19 cellular contexts compared by ENCODE assay signal in genomic region chr11:102155676-102156075, GRCh38. TPM values are rescaled to one million over a fixed set of nuclear protein-coding genes. Genes with fewer than 3 reads are reported as not detected.
A peak's percentile ranks its signal among the peaks of the same experiment; 100 is the strongest.
DNase-seq lines count a peak whose midpoint lies in the region; ATAC-seq, FAIRE-seq and TF ChIP-seq lines count a peak whose summit lies in the region.
"Had no signal": no experiment of that assay in that cellular context is flagged by ENCODE, and none has a peak within 500 bp of the region (broad histone marks: within the 10 kb centered on the region; RNA-seq: fewer than 3 reads in every experiment).

No MANE protein-coding gene starts in this region.

- dilution Hi-C loops in keratinocyte (cut with MboI; ENCODE audit: extremely low pct_ligation_motif_present, low sequenced_read_pairs) = no loop called here

- peaks cover 44% of the 10 kb centered on the region for H3K4me1 ChIP-seq in RWPE2 (ENCODE audit: insufficient read depth, poor library complexity, severe bottlenecking)
- peaks cover 30% of the 10 kb centered on the region for H3K4me1 ChIP-seq in keratinocyte (ENCODE audit: control insufficient read depth, extremely low read depth, insufficient read depth, low read length)
- peaks cover 19 to 49% (median 21%) of the 10 kb centered on the region in 3 donors for H3K4me1 ChIP-seq in skeletal muscle tissue (ENCODE audit: control insufficient read depth in 3 of 3, insufficient read depth in 3 of 3, low read length in 3 of 3)

- H3K9me1 ChIP-seq in keratinocyte (ENCODE audit: control insufficient read depth, extremely low read depth, insufficient read depth, low read length) = no peaks in the 10 kb centered on the region

- H3K27ac ChIP-seq in RWPE2 (ENCODE audit: poor library complexity, severe bottlenecking) (peak overlapping the region; percentile 42), keratinocyte (ENCODE audit: control insufficient read depth, insufficient read depth, low read length) (peak overlapping the region; percentile 28), skeletal muscle tissue (ENCODE audit: low read depth, low read length) (peak overlapping the region; percentile 70)
- H3K27ac ChIP-seq: adrenal gland, C4-2B, neural progenitor cell had no signal

- H3K27me3 ChIP-seq in RWPE2 (ENCODE audit: insufficient read depth, poor library complexity, severe bottlenecking) (no peaks in the 10 kb centered on the region), keratinocyte (ENCODE audit: control insufficient read depth, extremely low read depth, insufficient read depth, low read length) (no peaks in the 10 kb centered on the region), skeletal muscle tissue (ENCODE audit: control insufficient read depth in 3 of 3, insufficient read depth in 3 of 3, low read length in 3 of 3) (no peaks in the 10 kb centered on the region)
- H3K27me3 ChIP-seq: adrenal gland, neural progenitor cell had no signal

- H3K4me3 ChIP-seq in RWPE2 (ENCODE audit: severe bottlenecking) (no peak overlapping the region), keratinocyte (ENCODE audit: control insufficient read depth in 2 of 3, extremely low read depth in 1 of 3, insufficient read depth in 2 of 3, low read depth in 1 of 3, low read length in 3 of 3) (no peak overlapping the region), skeletal muscle tissue (ENCODE audit: low read length in 3 of 3) (no peak overlapping the region)
- H3K4me3 ChIP-seq: adrenal gland, HAP-1, neural progenitor cell had no signal

- no peaks in the 10 kb centered on the region for H3K9me3 ChIP-seq in RWPE2 (ENCODE audit: severe bottlenecking)
- no peaks in the 10 kb centered on the region for H3K9me3 ChIP-seq in keratinocyte (ENCODE audit: control insufficient read depth, low read depth, low read length)
- H3K9me3 ChIP-seq in skeletal muscle tissue (ENCODE audit: control insufficient read depth in 3 of 3, low read length in 3 of 3) = no peaks in the 10 kb centered on the region
- H3K9me3 ChIP-seq: adrenal gland, HAP-1 had no signal

- no peak overlapping the region; the same call in 1 of the 2 replicates for H3K4me3 Mint-ChIP-seq in HFFc6
- H3K4me3 Mint-ChIP-seq: neural progenitor cell had no signal

- H3K9ac ChIP-seq in keratinocyte (ENCODE audit: control insufficient read depth, extremely low read depth, insufficient read depth, low read length) (no peak overlapping the region), skeletal muscle tissue (ENCODE audit: low read depth in 1 of 3, low read length in 3 of 3) (no peak overlapping the region)
- H3K9ac ChIP-seq: neural progenitor cell had no signal

- no peak overlapping the region for H2AFZ ChIP-seq in keratinocyte (ENCODE audit: control insufficient read depth, low read length)
- H2AFZ ChIP-seq: neural progenitor cell had no signal

- TF ChIP-seq CTCF in HFFc6 (IDR thresholded peaks at IDR 0.05) (no peak), RWPE2 (IDR thresholded peaks at IDR 0.05; ENCODE audit: poor library complexity, severe bottlenecking) (no peak), keratinocyte (optimal IDR thresholded peaks at IDR 0.05 in 1 of 3, IDR thresholded peaks at IDR 0.05 in 1 of 3, conservative IDR thresholded peaks at IDR 0.05 in 1 of 3; ENCODE audit: extremely low read depth in 1 of 3, insufficient read depth in 2 of 3, low read length in 3 of 3) (no peak)

- peaks cover 36% of the 10 kb centered on the region for H3K36me3 Mint-ChIP-seq in HFFc6 (ENCODE audit: low read depth)

- DNase-seq in HFFc6 = no peak
- no peak for DNase-seq in RWPE2 (ENCODE audit: low spot score)
- no peak for DNase-seq in keratinocyte (ENCODE audit: low read depth, low spot score)
- no peak for DNase-seq in activated CD8-positive, alpha-beta memory T cell treated with anti-CD3 and anti-CD28 coated beads, Interleukin-2, amount 50 U/mL, for 48 hours
- no peak for DNase-seq in iPS-NIHi7 (ENCODE audit: extremely low spot score)
- no peak for DNase-seq in activated CD4-positive, alpha-beta T cell treated with anti-CD3 and anti-CD28 coated beads for 1 hour
- DNase-seq: activated CD4-positive, alpha-beta T cell treated with anti-CD3 and anti-CD28 coated beads, Interleukin-2, amount 50 U/mL, for 48 hours; adrenal gland; KG1; NCI-H1417; NCI-H345; small intestine; stimulated activated naive CD4-positive, alpha-beta T cell had no signal

- no peaks in the 10 kb centered on the region; the same call in 1 of the 2 replicates for H3K27me3 Mint-ChIP-seq in HFFc6 (ENCODE audit: insufficient read depth)

- no peaks in the 10 kb centered on the region for H3K9me3 Mint-ChIP-seq in HFFc6

- peaks cover 98% of the 10 kb centered on the region for H3K79me2 ChIP-seq in keratinocyte (ENCODE audit: control insufficient read depth, insufficient read depth, low read length)

- peaks cover 3% of the 10 kb centered on the region for H4K20me1 ChIP-seq in keratinocyte (ENCODE audit: control insufficient read depth, extremely low read depth, insufficient read depth, low read length)

- FAIRE-seq in keratinocyte (lab: Jason Lieb, UNC) = peak; percentile 76
- FAIRE-seq: small intestine, TTC549 had no signal

- peak; percentile 28; the same call in 1 of the 3 replicates for ATAC-seq in RWPE2 (ENCODE audit: low read depth)
- ATAC-seq: SK-N-SH treated with all-trans-retinoic acid at 6 μM for 48 hours had no signal

- H3K36me3 ChIP-seq in RWPE2 (ENCODE audit: low read depth) (peaks cover 21% of the 10 kb centered on the region), keratinocyte (ENCODE audit: control insufficient read depth in 2 of 2, extremely low read depth in 1 of 2, insufficient read depth in 2 of 2, low read length in 2 of 2) (no peaks in the 10 kb centered on the region), skeletal muscle tissue (ENCODE audit: control insufficient read depth in 3 of 3, insufficient read depth in 3 of 3, low read length in 3 of 3) (no peaks in the 10 kb centered on the region)
- H3K36me3 ChIP-seq: adrenal gland, HAP-1, neural progenitor cell had no signal

- H3K4me1 Mint-ChIP-seq in HFFc6 (ENCODE audit: low read depth) = peaks cover 78% of the 10 kb centered on the region

- peak overlapping the region; percentile 35 for H3K4me2 ChIP-seq in keratinocyte (ENCODE audit: control insufficient read depth, extremely low read depth, insufficient read depth, low read depth, low read length)
- H3K4me2 ChIP-seq: neural progenitor cell had no signal

- peak overlapping the region; percentile 15; the same call in 1 of the 2 replicates for H3K27ac Mint-ChIP-seq in HFFc6
- H3K27ac Mint-ChIP-seq: neural progenitor cell had no signal

RNA-seq across cellular contexts. Expression of gene YAP1, which starts 45.4 kb away (rescaled TPM):
- 100 to 1,000 TPM; 120 to 159 (median 133) TPM for total RNA-seq in HFFc6 (2021; fragmentation: NEBNext Ultra II Directional; extraction: Animal tissue kit (Norgen Biotek cat#: 25700))
- 89.8 to 125 TPM (median 105 TPM) in 3 replicates for polyA plus RNA-seq in keratinocyte
- 73.1 TPM for polyA plus RNA-seq in keratinocyte (2011; ENCODE audit: low read depth)
- 95.6 and 114 TPM in 2 replicates for polyA plus RNA-seq in keratinocyte (2011; cell fraction: cytosol; rRNA removed)
- polyA plus RNA-seq in keratinocyte (2011; cell fraction: nucleus; rRNA removed) = 132 and 152 TPM in 2 replicates
- 66.6 and 104 TPM in 2 replicates for polyA plus RNA-seq in keratinocyte (2012; ENCODE audit: low replicate concordance)
- 237 to 310 TPM (median 294 TPM) in 3 replicates for polyA minus RNA-seq in keratinocyte
- 154 TPM for polyA minus RNA-seq in keratinocyte (2011; cell fraction: cytosol; rRNA and poly(A)+ RNA removed)
- 166 and 273 TPM in 2 replicates for polyA minus RNA-seq in keratinocyte (2011; cell fraction: nucleus; rRNA and poly(A)+ RNA removed)
- total RNA-seq in skeletal muscle tissue = 49.6 TPM
